ENCODE assay signal across 35 cellular contexts in the genomic region with DNA sequence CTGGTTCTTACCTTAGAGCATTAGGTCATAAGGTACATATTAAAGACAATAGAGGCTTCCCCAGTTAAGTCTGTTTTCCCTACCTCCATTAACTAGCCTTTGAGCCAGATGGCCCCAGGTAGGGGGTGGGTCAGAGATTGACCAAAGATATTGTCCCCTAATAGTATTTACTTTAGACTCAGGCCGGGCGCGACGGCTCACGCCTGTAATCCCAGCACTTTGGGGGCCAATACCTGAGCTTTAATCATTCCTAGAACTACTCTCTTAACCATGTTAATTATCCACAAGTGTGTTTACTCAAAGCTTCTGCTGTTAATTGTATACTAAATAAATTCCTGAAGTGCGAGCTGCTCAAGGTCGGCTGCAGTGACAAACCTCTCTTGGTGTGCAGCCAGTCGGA. TPM values are rescaled to one million over a fixed set of nuclear protein-coding genes. Genes with fewer than 3 reads are reported as not detected.
DNase-seq lines count a peak whose midpoint lies in the region; ATAC-seq and TF ChIP-seq lines count a peak whose summit lies in the region.
"Had no signal": no experiment of that assay in that cellular context is flagged by ENCODE, and none has a peak within 500 bp of the region (broad histone marks: within the 10 kb centered on the region; RNA-seq: fewer than 3 reads in every experiment).

No MANE protein-coding gene starts in this region.

- peaks cover 0 to 12% (median 0%) of the 10 kb centered on the region in 3 experiments; a peak in 2 of 7 replicates for H3K36me3 Mint-ChIP-seq in H9 (ENCODE audit: insufficient read depth in 1 of 3, low read depth in 3 of 3)
- H3K36me3 Mint-ChIP-seq: naive B cell had no signal

- H3K9me3 ChIP-seq in neuronal stem cell (replicated peaks in 1 of 2; ENCODE audit: control insufficient read depth in 2 of 2, insufficient read depth in 1 of 2, low read depth in 1 of 2, low read length in 2 of 2): no peaks in the 10 kb centered on the region
- H3K9me3 ChIP-seq in H9 (ENCODE audit: control insufficient read depth, low read depth, low read length): no peaks in the 10 kb centered on the region
- H3K9me3 ChIP-seq: BLaER1, neutrophil, prostate gland, sigmoid colon, tibial artery, vagina had no signal

- ATAC-seq in GM21381 (IDR thresholded peaks at IDR 0.05; ENCODE audit: unreplicated experiment): no peak
- ATAC-seq: activated naive CD8-positive, alpha-beta T cell treated with anti-CD3 and anti-CD28 coated beads, Interleukin-2, amount 50 U/mL, for 24 hours; Panc1 had no signal

- H3T11ph ChIP-seq in H9 (ENCODE audit: low read length): no peak overlapping the region

- H3K4me2 ChIP-seq in neuronal stem cell (ENCODE audit: insufficient read depth, low read length, poor library complexity, severe bottlenecking): no peak overlapping the region
- H3K4me2 ChIP-seq in H9 (ENCODE audit: insufficient read depth, insufficient read length, low read length): no peak overlapping the region
- H3K4me2 ChIP-seq: BLaER1 had no signal

- H2BK15ac ChIP-seq in neuronal stem cell (ENCODE audit: low read length) (no peak overlapping the region), H9 (ENCODE audit: low read depth, low read length) (no peak overlapping the region)

- H3K79me2 ChIP-seq in H9 (ENCODE audit: insufficient read depth, low read length): no peaks in the 10 kb centered on the region

- WGBS in neuronal stem cell (ENCODE audit: extremely low coverage in 2 of 2, insufficient read length in 2 of 2, insufficient replicate concordance in 1 of 2), 2 donors: no CpG with 5 or more reads among the region's 8 CpGs
- WGBS in H9 (ENCODE audit: extremely low coverage, insufficient read length, low lambda C conversion rate): no CpG with 5 or more reads among the region's 8 CpGs

- peak overlapping the region; percentile 50 for H3K9ac ChIP-seq in neuronal stem cell (ENCODE audit: low read depth, low read length, poor library complexity)
- H3K9ac ChIP-seq in H9 (ENCODE audit: extremely low read depth, insufficient read length, low read length): no peak overlapping the region
- H3K9ac ChIP-seq: BLaER1 had no signal

- H3K4me3 ChIP-seq in neuronal stem cell (ENCODE audit: low read length in 2 of 2): no peak overlapping the region
- H3K4me3 ChIP-seq: BLaER1, cardiac muscle cell, prostate gland, sigmoid colon, tibial artery, vagina had no signal

- H3K27me3 ChIP-seq in neuronal stem cell (ENCODE audit: control insufficient read depth in 3 of 3, insufficient read depth in 3 of 3, low read depth in 1 of 3, low read length in 3 of 3): no peaks in the 10 kb centered on the region
- H3K27me3 ChIP-seq in H9 (ENCODE audit: insufficient read depth, low read length): no peaks in the 10 kb centered on the region
- H3K27me3 ChIP-seq: BLaER1, cardiac muscle cell, neutrophil, sigmoid colon, tibial artery, vagina had no signal

- peaks cover 6 to 10% of the 10 kb centered on the region in 2 experiments for H3K9me3 Mint-ChIP-seq in H9
- H3K9me3 Mint-ChIP-seq: activated naive CD8-positive, alpha-beta T cell treated with anti-CD3 and anti-CD28 coated beads, Interleukin-2, amount 50 U/mL, for 24 hours had no signal

- H3K36me3 ChIP-seq in neuronal stem cell (replicated peaks in 1 of 2; ENCODE audit: control insufficient read depth in 2 of 2, insufficient read depth in 2 of 2, low read length in 2 of 2): no peaks in the 10 kb centered on the region
- H3K36me3 ChIP-seq: BLaER1, cardiac muscle cell, neutrophil, prostate gland, sigmoid colon, tibial artery, vagina had no signal

- H3K27ac Mint-ChIP-seq in H9: no peak overlapping the region
- H3K27ac Mint-ChIP-seq: activated naive CD8-positive, alpha-beta T cell treated with anti-CD3 and anti-CD28 coated beads, Interleukin-2, amount 50 U/mL, for 24 hours; mesothelial cell of epicardium; naive B cell had no signal

- no peaks in the 10 kb centered on the region for H3K79me1 ChIP-seq in neuronal stem cell (ENCODE audit: low read depth, low read length)
- H3K79me1 ChIP-seq in H9 (ENCODE audit: insufficient read depth, low read depth, low read length, poor library complexity, severe bottlenecking): no peaks in the 10 kb centered on the region

- no peak overlapping the region for H2BK12ac ChIP-seq in neuronal stem cell (ENCODE audit: low read length)
- H2BK12ac ChIP-seq in H9 (ENCODE audit: insufficient read length, low read depth, low read length): no peak overlapping the region

- no peak overlapping the region for H3K18ac ChIP-seq in neuronal stem cell (ENCODE audit: low read length)
- H3K18ac ChIP-seq in H9 (ENCODE audit: insufficient read length, low read depth, low read length): no peak overlapping the region

- H3K14ac ChIP-seq in neuronal stem cell (ENCODE audit: low read length) (no peak overlapping the region), H9 (ENCODE audit: insufficient read depth, low read length) (no peak overlapping the region)

- H4K20me1 ChIP-seq in H9 (ENCODE audit: control insufficient read depth, insufficient read depth, insufficient read length): no peaks in the 10 kb centered on the region
- H4K20me1 ChIP-seq: BLaER1 had no signal

- H3K4me1 Mint-ChIP-seq in H9: peaks cover 3 to 4% of the 10 kb centered on the region in 2 experiments
- H3K4me1 Mint-ChIP-seq: naive B cell had no signal

- TF ChIP-seq CTCF in H9 (conservative IDR thresholded peaks at IDR 0.05): no peak

- no peak overlapping the region for H3K56ac ChIP-seq in H9 (ENCODE audit: insufficient read length, low read depth, low read length)

- no peak overlapping the region for H4K5ac ChIP-seq in H9 (ENCODE audit: insufficient read length, low read depth, low read length)

- DNase-seq in DMS53 treated with DMSO at 0.1 percent for 48 hours (lab: John Stamatoyannopoulos, UW; ENCODE audit: unreplicated experiment): peak; percentile 81
- peak; percentile 69 for DNase-seq in NCI-H2029 (lab: John Stamatoyannopoulos, UW)
- DNase-seq in SHP77 treated with DMSO at 0.1 percent for 48 hours (lab: John Stamatoyannopoulos, UW): peak; percentile 31
- DNase-seq in neuronal stem cell (ENCODE audit: low spot score): no peak
- DNase-seq in H9: no peak
- DNase-seq in NOMO-1 treated with dmso at 0.1 percent for 144 hours (lab: John Stamatoyannopoulos, UW; ENCODE audit: unreplicated experiment): no peak
- DNase-seq: activated CD4-positive, alpha-beta T cell treated with anti-CD3 and anti-CD28 coated beads, Interleukin-2, amount 50 U/mL, for 48 hours; activated CD4-positive, CD25-positive, alpha-beta regulatory T cell treated with anti-CD3 and anti-CD28 coated beads, Interleukin-2, amount 50 U/mL, for 72 hours; activated naive CD4-positive, alpha-beta T cell; activated naive CD8-positive, alpha-beta T cell treated with anti-CD3 and anti-CD28 coated beads, Interleukin-2, amount 50 U/mL, for 24 hours; effector CD4-positive, alpha-beta T cell; KG1; naive B cell; NCI-H1105; NCI-H446; Right ventricle myocardium superior; sigmoid colon; stimulated activated CD4-positive, alpha-beta T cell treated with anti-CD3 and anti-CD28 coated beads, Interleukin-4, amount 100 ng/mL, for 1 hour; tibial artery had no signal

- H3K4me3 Mint-ChIP-seq in H9: no peak overlapping the region
- H3K4me3 Mint-ChIP-seq: activated naive CD8-positive, alpha-beta T cell treated with anti-CD3 and anti-CD28 coated beads, Interleukin-2, amount 50 U/mL, for 24 hours; mesothelial cell of epicardium; naive B cell had no signal

- H3K23ac ChIP-seq in neuronal stem cell (ENCODE audit: low read depth, low read length, poor library complexity) (no peak overlapping the region), H9 (ENCODE audit: insufficient read length, low read depth, low read length) (no peak overlapping the region)

- no peaks in the 10 kb centered on the region for H3K23me2 ChIP-seq in H9 (ENCODE audit: insufficient read length, low read depth, low read length, poor library complexity, severe bottlenecking)

- H4K8ac ChIP-seq in neuronal stem cell (ENCODE audit: low read depth, low read length) (no peak overlapping the region), H9 (replicated peaks; ENCODE audit: insufficient read length, low read depth, low read length) (no peak overlapping the region)

- H3K27ac ChIP-seq in neuronal stem cell (replicated peaks; ENCODE audit: low read length) (no peak overlapping the region), H9 (ENCODE audit: insufficient read length, low read depth, low read length) (no peak overlapping the region)
- H3K27ac ChIP-seq: BLaER1, cardiac muscle cell, neutrophil, prostate gland, sigmoid colon, tibial artery, vagina had no signal

- H3K4me1 ChIP-seq in neuronal stem cell (ENCODE audit: control insufficient read depth in 2 of 2, insufficient read depth in 1 of 2, low read depth in 1 of 2, low read length in 2 of 2) (no peaks in the 10 kb centered on the region), H9 (ENCODE audit: insufficient read depth, low read length) (no peaks in the 10 kb centered on the region)
- H3K4me1 ChIP-seq: BLaER1, prostate gland, tibial artery, vagina had no signal

- H2AFZ ChIP-seq in neuronal stem cell (ENCODE audit: low read length) (no peak overlapping the region), H9 (ENCODE audit: low read length) (no peak overlapping the region)

- H3K4ac ChIP-seq in neuronal stem cell (ENCODE audit: low read length) (no peak overlapping the region), H9 (ENCODE audit: low read depth, low read length) (no peak overlapping the region)

- H4K91ac ChIP-seq in neuronal stem cell (ENCODE audit: low read depth, low read length, poor library complexity) (no peak overlapping the region), H9 (ENCODE audit: insufficient read length, low read depth, low read length) (no peak overlapping the region)

- no peak overlapping the region for H2BK20ac ChIP-seq in H9 (ENCODE audit: low read depth, low read length, poor library complexity, severe bottlenecking)

- no peak overlapping the region for H2BK120ac ChIP-seq in neuronal stem cell (ENCODE audit: low read depth, low read length)
- no peak overlapping the region for H2BK120ac ChIP-seq in H9 (ENCODE audit: low read depth, low read length, poor library complexity, severe bottlenecking)

- no peaks in the 10 kb centered on the region; the same call in 1 of the 2 replicates for H3K27me3 Mint-ChIP-seq in H9 (ENCODE audit: low read depth)
- H3K27me3 Mint-ChIP-seq: activated naive CD8-positive, alpha-beta T cell treated with anti-CD3 and anti-CD28 coated beads, Interleukin-2, amount 50 U/mL, for 24 hours had no signal

- H2AK5ac ChIP-seq in neuronal stem cell (ENCODE audit: low read depth, low read length): no peak overlapping the region
- H2AK5ac ChIP-seq in H9 (ENCODE audit: insufficient read length, low read length): no peak overlapping the region

- no peak overlapping the region for H2BK5ac ChIP-seq in neuronal stem cell (ENCODE audit: low read length)
- no peak overlapping the region for H2BK5ac ChIP-seq in H9 (ENCODE audit: insufficient read length, low read length)

RNA-seq across cellular contexts. Expression of a gene that starts 28.0 kb away (rescaled TPM):
- polyA plus RNA-seq in neuronal stem cell (2013, experiment 1 of 2): 0.06 TPM
- polyA plus RNA-seq in neuronal stem cell (2013, experiment 2 of 2): 0.10 TPM
- not detected in 2 replicates for total RNA-seq in H9 (2021)
- total RNA-seq: astrocyte; cardiac muscle cell; glomerular endothelial cell; H1; liver; MCF 10A; prostate gland; Right ventricle myocardium superior; sigmoid colon; T-helper 2 cell treated with Interferon-gamma antibody and Interleukin-4, amounts not matched to agents 100 ng/mL and 5 ng/mL, for 36 hours; vagina had no signal
- polyA plus RNA-seq: AG04450, cardiac muscle cell, H1, keratinocyte, liver, sigmoid colon had no signal

RNA-seq across cellular contexts. Expression of a gene that starts 45.7 kb away (rescaled TPM):
- polyA plus RNA-seq in neuronal stem cell (2013, experiment 1 of 2): not detected
- not detected for polyA plus RNA-seq in neuronal stem cell (2013, experiment 2 of 2)
- not detected in 2 replicates for total RNA-seq in H9 (2021)
- total RNA-seq: astrocyte; cardiac muscle cell; glomerular endothelial cell; H1; liver; MCF 10A; mesothelial cell of epicardium; Right ventricle myocardium superior; sigmoid colon; T-helper 2 cell treated with Interferon-gamma antibody and Interleukin-4, amounts not matched to agents 100 ng/mL and 5 ng/mL, for 36 hours; vagina had no signal
- polyA plus RNA-seq: AG04450, H1, keratinocyte, liver, sigmoid colon had no signal

Comparison
In these comparisons a context has a peak if more than half of its experiments do, and no peak if none do; other contexts are left out.
1. DNase-seq: peak in DMS53 treated with DMSO at 0.1 percent for 48 hours (single experiment), NCI-H2029 (single experiment) and SHP77 treated with DMSO at 0.1 percent for 48 hours (single experiment); none in neuronal stem cell (single experiment), H9 (single experiment) and NOMO-1 treated with dmso at 0.1 percent for 144 hours (single experiment).